9 cellular contexts compared by ENCODE assay signal in genomic region chr3:112333386-112334334, GRCh38. TPM values are rescaled to one million over a fixed set of nuclear protein-coding genes. Genes with fewer than 3 reads are reported as not detected.
DNase-seq lines count a peak whose midpoint lies in the region; ATAC-seq and TF ChIP-seq lines count a peak whose summit lies in the region.
"Had no signal": no experiment of that assay in that cellular context is flagged by ENCODE, and none has a peak within 500 bp of the region (broad histone marks: within the 10 kb centered on the region; RNA-seq: fewer than 3 reads in every experiment).

No MANE protein-coding gene starts in this region.

- intact Hi-C loops in colonic mucosa (cut with DNase I) = loop anchor here (10.0 kb wide), 1 partner anchor 101 kb away; no protein-coding TSS in a partner anchor

- H3K27me3 ChIP-seq in Peyer's patch (no peaks in the 10 kb centered on the region), colonic mucosa (no peaks in the 10 kb centered on the region), layer of hippocampus (ENCODE audit: control insufficient read depth, insufficient read depth, low read length) (no peaks in the 10 kb centered on the region)

- in situ Hi-C loops in GM13976 (cut with MboI; ENCODE audit: low sequenced_read_pairs, unreplicated experiment) = loop anchor here (25.0 kb wide), 1 partner anchor 179 kb away; no protein-coding TSS in a partner anchor

- peak; percentile 37 for ATAC-seq in HG02763 (IDR thresholded peaks at IDR 0.05; ENCODE audit: unreplicated experiment)
- ATAC-seq in stimulated activated naive CD8-positive, alpha-beta T cell treated with anti-CD3 and anti-CD28 coated beads, Interleukin-15, Interleukin-2, amounts not matched to agents 100 U/mL and 50 U/mL, for 24 hours = peak; percentile 16
- no peak for ATAC-seq in GM19328 (IDR thresholded peaks at IDR 0.05; ENCODE audit: unreplicated experiment)

- no peaks in the 10 kb centered on the region for H3K4me1 ChIP-seq in Peyer's patch
- no peaks in the 10 kb centered on the region for H3K4me1 ChIP-seq in colonic mucosa
- H3K4me1 ChIP-seq: SJSA1 had no signal

- peak overlapping the region; percentile 49 to 64 for H3K9ac ChIP-seq in colonic mucosa (ENCODE audit: low read depth in 2 of 2, low read length in 2 of 2)

- H3K27ac ChIP-seq in Peyer's patch (peak overlapping the region; percentile 63 to 75 (median 72)), colonic mucosa (peak overlapping the region; percentile 53), layer of hippocampus (ENCODE audit: low read depth, low read length) (peak overlapping the region; percentile 86)
- H3K27ac ChIP-seq: SJSA1 had no signal

- H3K4me3 ChIP-seq in Peyer's patch (peak overlapping the region; percentile 54 to 68 (median 58)), colonic mucosa (peak overlapping the region; percentile 53)
- H3K4me3 ChIP-seq: SJSA1 had no signal

- TF ChIP-seq POLR2A in Peyer's patch (IDR thresholded peaks at IDR 0.05) = no peak

- DNase-seq in GM13976 (ENCODE audit: low spot score) (peak; percentile 21), Peyer's patch (no peak), colonic mucosa (peak; percentile 35), SW 1271 (lab: John Stamatoyannopoulos, UW) (no peak)
- peak; percentile 37 for DNase-seq in stimulated activated naive CD8-positive, alpha-beta T cell treated with anti-CD3 and anti-CD28 coated beads, Interleukin-15, Interleukin-2, amounts not matched to agents 100 U/mL and 50 U/mL, for 24 hours

- TF ChIP-seq CTCF in GM13976 (IDR thresholded peaks at IDR 0.05; ENCODE audit: borderline replicate concordance, control extremely low read depth, extremely low read depth, insufficient read depth, missing control alignments) (no peak), Peyer's patch (IDR thresholded peaks at IDR 0.05) (no peak), colonic mucosa (IDR thresholded peaks at IDR 0.05) (no peak)

- H3K9me3 ChIP-seq in Peyer's patch (no peaks in the 10 kb centered on the region), colonic mucosa (no peaks in the 10 kb centered on the region)
- H3K9me3 ChIP-seq: SJSA1 had no signal

- no peaks in the 10 kb centered on the region for H3K36me3 ChIP-seq in Peyer's patch
- H3K36me3 ChIP-seq in colonic mucosa = no peaks in the 10 kb centered on the region
- H3K36me3 ChIP-seq: SJSA1 had no signal

RNA-seq across cellular contexts. Expression of gene CD200, which starts 0.7 kb away (rescaled TPM):
- 10 to 100 TPM in 1 of 4 donors, 1 to 10 TPM in 3; 3.7 to 15.4 (median 7.1) TPM for total RNA-seq in Peyer's patch
- total RNA-seq in colonic mucosa = 1 to 10 TPM; 7.1 to 7.6 TPM
- total RNA-seq: SJSA1 had no signal

RNA-seq across cellular contexts. Expression of gene SLC9C1, which starts 39.6 kb away (rescaled TPM):
- total RNA-seq in Peyer's patch (10 to 100 TPM in 1 of 4 donors, 1 to 10 TPM in 1, under 1 TPM in 1, not detected in 1; 0.67 to 12.4 (median 1.7) TPM), colonic mucosa (under 1 TPM; 0.13 to 0.15 TPM)
- total RNA-seq: SJSA1 had no signal

Comparison
In these comparisons a context has a peak if more than half of its experiments do, and no peak if none do; other contexts are left out.
1. DNase-seq: peak in GM13976 (single experiment), colonic mucosa (single experiment) and stimulated activated naive CD8-positive, alpha-beta T cell treated with anti-CD3 and anti-CD28 coated beads, Interleukin-15, Interleukin-2, amounts not matched to agents 100 U/mL and 50 U/mL, for 24 hours (single experiment); none in Peyer's patch (0 of 3) and SW 1271 (0 of 2).
2. Peak in every context shown above with its lines, with median percentiles within 50 percentile points of each other: H3K27ac ChIP-seq.